In genomic region chr19:34667349-34668076, GRCh38 we compare ENCODE assay signal across 8 cellular contexts. TPM values are rescaled to one million over a fixed set of nuclear protein-coding genes. Genes with fewer than 3 reads are reported as not detected.
DNase-seq lines count a peak whose midpoint lies in the region; ATAC-seq, FAIRE-seq and TF ChIP-seq lines count a peak whose summit lies in the region.

No MANE protein-coding gene starts in this region.

- peak overlapping the region; percentile 56 for H2AFZ ChIP-seq in keratinocyte (ENCODE audit: control insufficient read depth, low read length)

- H3K27ac Mint-ChIP-seq in activated T-helper 17 cell treated with anti-CD3 and anti-CD28 coated beads, Interleukin-2, amount 50 U/mL, for 72 hours, result peak overlapping the region; percentile 67

- no peaks in the 10 kb centered on the region for H3K9me1 ChIP-seq in keratinocyte (ENCODE audit: control insufficient read depth, extremely low read depth, insufficient read depth, low read length)

- peak overlapping the region; percentile 61 for H3K4me3 Mint-ChIP-seq in activated T-helper 17 cell treated with anti-CD3 and anti-CD28 coated beads, Interleukin-2, amount 50 U/mL, for 72 hours

- H3K4me3 ChIP-seq in BJ (ENCODE audit: low read depth, low read length) (peak overlapping the region; percentile 14), keratinocyte (ENCODE audit: control insufficient read depth in 2 of 3, extremely low read depth in 1 of 3, insufficient read depth in 2 of 3, low read depth in 1 of 3, low read length in 3 of 3) (peak overlapping the region in 1 of 3 experiments; percentile 59)
- peak overlapping the region; percentile 38 for H3K4me3 ChIP-seq in Jurkat, Clone E6-1 (ENCODE audit: low read length)

- no peaks in the 10 kb centered on the region for H4K20me1 ChIP-seq in keratinocyte (ENCODE audit: control insufficient read depth, extremely low read depth, insufficient read depth, low read length)

- peak overlapping the region; percentile 60 for H3K4me2 ChIP-seq in keratinocyte (ENCODE audit: control insufficient read depth, extremely low read depth, insufficient read depth, low read depth, low read length)

- no peak for FAIRE-seq in keratinocyte (lab: Jason Lieb, UNC)

- dilution Hi-C loops in keratinocyte (cut with MboI; ENCODE audit: extremely low pct_ligation_motif_present, low sequenced_read_pairs), result no loop called here

- H3K36me3 Mint-ChIP-seq in activated T-helper 17 cell treated with anti-CD3 and anti-CD28 coated beads, Interleukin-2, amount 50 U/mL, for 72 hours (ENCODE audit: low read depth), result no peaks in the 10 kb centered on the region

- H3K9me3 ChIP-seq in keratinocyte (ENCODE audit: control insufficient read depth, low read depth, low read length), result no peaks in the 10 kb centered on the region

- POLR2A ChIA-PET in BJ (lab: Charles Lee), result no interaction called here

- H3K27me3 Mint-ChIP-seq in activated T-helper 17 cell treated with anti-CD3 and anti-CD28 coated beads, Interleukin-2, amount 50 U/mL, for 72 hours, result no peaks in the 10 kb centered on the region

- ATAC-seq in activated T-helper 17 cell treated with anti-CD3 and anti-CD28 coated beads, Interleukin-2, amount 50 U/mL, for 72 hours (replicated peaks), result no peak
- no peak for ATAC-seq in HG02870 (IDR thresholded peaks at IDR 0.05; ENCODE audit: unreplicated experiment)

- DNase-seq in BJ (ENCODE audit: low read depth) (no peak), keratinocyte (ENCODE audit: low read depth, low spot score) (no peak), D341Med (ENCODE audit: low spot score) (no peak), anterior cingulate cortex (lab: John Stamatoyannopoulos, UW) (no peak), erythroblast (lab: John Stamatoyannopoulos, UW) (no peak)
- peak; percentile 14 for DNase-seq in Jurkat, Clone E6-1 (ENCODE audit: low read depth, low spot score)

- H3K79me2 ChIP-seq in keratinocyte (ENCODE audit: control insufficient read depth, insufficient read depth, low read length), result no peaks in the 10 kb centered on the region

- H3K9ac ChIP-seq in keratinocyte (ENCODE audit: control insufficient read depth, extremely low read depth, insufficient read depth, low read length), result peak overlapping the region; percentile 58

- peak overlapping the region; percentile 20 for H3K27ac ChIP-seq in keratinocyte (ENCODE audit: control insufficient read depth, insufficient read depth, low read length)

- no peaks in the 10 kb centered on the region for H3K4me1 ChIP-seq in keratinocyte (ENCODE audit: control insufficient read depth, extremely low read depth, insufficient read depth, low read length)

- H3K36me3 ChIP-seq in BJ (ENCODE audit: control insufficient read depth, insufficient read depth, low read length), result no peaks in the 10 kb centered on the region
- no peaks in the 10 kb centered on the region for H3K36me3 ChIP-seq in keratinocyte (ENCODE audit: control insufficient read depth in 2 of 2, extremely low read depth in 1 of 2, insufficient read depth in 2 of 2, low read length in 2 of 2)

- H3K27me3 ChIP-seq in BJ (ENCODE audit: control insufficient read depth, insufficient read depth, low read length) (no peaks in the 10 kb centered on the region), keratinocyte (ENCODE audit: control insufficient read depth, extremely low read depth, insufficient read depth, low read length) (no peaks in the 10 kb centered on the region)

- peaks cover 15% of the 10 kb centered on the region for H3K4me1 Mint-ChIP-seq in activated T-helper 17 cell treated with anti-CD3 and anti-CD28 coated beads, Interleukin-2, amount 50 U/mL, for 72 hours

- TF ChIP-seq CTCF in BJ (IDR thresholded peaks at IDR 0.05; ENCODE audit: insufficient read depth, low read depth, low read length) (no peak), keratinocyte (optimal IDR thresholded peaks at IDR 0.05 in 1 of 3, IDR thresholded peaks at IDR 0.05 in 1 of 3, conservative IDR thresholded peaks at IDR 0.05 in 1 of 3; ENCODE audit: extremely low read depth in 1 of 3, insufficient read depth in 2 of 3, low read length in 3 of 3) (no peak)

- TF ChIP-seq POLR2A in erythroblast (IDR thresholded peaks at IDR 0.05; ENCODE audit: low read length), result no peak

- CTCF ChIA-PET in BJ (lab: Yijun Ruan, JAX), result no interaction called here

- H3K9me3 Mint-ChIP-seq in activated T-helper 17 cell treated with anti-CD3 and anti-CD28 coated beads, Interleukin-2, amount 50 U/mL, for 72 hours, result no peaks in the 10 kb centered on the region

RNA-seq across cellular contexts. Expression of gene SCGB2B2, which starts 9.4 kb away (rescaled TPM):
- polyA plus RNA-seq in BJ (2011; rRNA removed) (not detected in 2 replicates), keratinocyte (0.04 to 0.14 TPM (median 0.10 TPM) in 3 replicates)
- polyA minus RNA-seq in BJ (2011; rRNA and poly(A)+ RNA removed), result 0.14 and 0.21 TPM in 2 replicates
- polyA plus RNA-seq in Jurkat, Clone E6-1 (2012; ENCODE audit: insufficient read depth, insufficient read length), result not detected
- total RNA-seq in activated T-helper 17 cell treated with anti-CD3 and anti-CD28 coated beads, Interleukin-2, amount 50 U/mL, for 72 hours, result under 1 TPM; 0.35 to 0.71 TPM
- polyA plus RNA-seq in keratinocyte (2011; ENCODE audit: low read depth), result not detected
- 0.03 TPM in 1 of 2 replicates, not detected in the other for polyA plus RNA-seq in keratinocyte (2011; cell fraction: cytosol; rRNA removed)
- polyA plus RNA-seq in keratinocyte (2011; cell fraction: nucleus; rRNA removed), result 0.64 and 0.84 TPM in 2 replicates
- polyA plus RNA-seq in keratinocyte (2012; ENCODE audit: low replicate concordance), result not detected in 2 replicates
- 0.22 to 0.23 TPM in 2 of 3 replicates, not detected in the other for polyA minus RNA-seq in keratinocyte
- not detected for polyA minus RNA-seq in keratinocyte (2011; cell fraction: cytosol; rRNA and poly(A)+ RNA removed)
- polyA minus RNA-seq in keratinocyte (2011; cell fraction: nucleus; rRNA and poly(A)+ RNA removed), result 0.42 and 1.6 TPM in 2 replicates

RNA-seq across cellular contexts. Expression of gene ZNF302, which starts 10.0 kb away (rescaled TPM):
- polyA plus RNA-seq in BJ (2011; rRNA removed) (11.0 and 20.9 TPM in 2 replicates), keratinocyte (6.4 to 14.1 TPM (median 13.4 TPM) in 3 replicates)
- polyA minus RNA-seq in BJ (2011; rRNA and poly(A)+ RNA removed), result 6.4 and 8.5 TPM in 2 replicates
- polyA plus RNA-seq in Jurkat, Clone E6-1 (2012; ENCODE audit: insufficient read depth, insufficient read length), result 8.9 TPM
- total RNA-seq in activated T-helper 17 cell treated with anti-CD3 and anti-CD28 coated beads, Interleukin-2, amount 50 U/mL, for 72 hours, result 10 to 100 TPM in 1 of 2 donors, 1 to 10 TPM in 1; 7.7 to 11.7 TPM
- 2.5 TPM for polyA plus RNA-seq in keratinocyte (2011; ENCODE audit: low read depth)
- 3.1 and 5.8 TPM in 2 replicates for polyA plus RNA-seq in keratinocyte (2011; cell fraction: cytosol; rRNA removed)
- 31.5 and 41.6 TPM in 2 replicates for polyA plus RNA-seq in keratinocyte (2011; cell fraction: nucleus; rRNA removed)
- 6.2 and 9.3 TPM in 2 replicates for polyA plus RNA-seq in keratinocyte (2012; ENCODE audit: low replicate concordance)
- polyA minus RNA-seq in keratinocyte, result 1.3 to 10.2 TPM (median 8.6 TPM) in 3 replicates
- 3.1 TPM for polyA minus RNA-seq in keratinocyte (2011; cell fraction: cytosol; rRNA and poly(A)+ RNA removed)
- 7.7 and 9.4 TPM in 2 replicates for polyA minus RNA-seq in keratinocyte (2011; cell fraction: nucleus; rRNA and poly(A)+ RNA removed)
